ENCODE assay signal across 1 cellular context in genomic region chrX:16665089-16665488, GRCh38.
TF ChIP-seq lines count a peak whose summit lies in the region.

No MANE protein-coding gene starts in this region.

TF ChIP-seq in IMR-90, 13 proteins besides CTCF, POLR2A, EP300 and RAD21:
- TF ChIP-seq FOS (IDR thresholded peaks at IDR 0.05; ENCODE audit: low read depth, low read length) (peak; percentile 48; the same call in 1 of the 2 replicates), RCOR1 (IDR thresholded peaks at IDR 0.05; ENCODE audit: insufficient replicate concordance, low read length) (no peak)
